ENCODE assay signal across 17 cellular contexts in genomic region chr11:63504054-63504453, GRCh38. TPM values are rescaled to one million over a fixed set of nuclear protein-coding genes. Genes with fewer than 3 reads are reported as not detected.
DNase-seq lines count a peak whose midpoint lies in the region; ATAC-seq, FAIRE-seq and TF ChIP-seq lines count a peak whose summit lies in the region.
"Had no signal": no experiment of that assay in that cellular context is flagged by ENCODE, and none has a peak within 500 bp of the region (broad histone marks: within the 10 kb centered on the region; RNA-seq: fewer than 3 reads in every experiment).

No MANE protein-coding gene starts in this region.

- H3K27me3 ChIP-seq in endodermal cell (ENCODE audit: control insufficient read depth, insufficient read depth, low read length, poor library complexity, severe bottlenecking) (no peaks in the 10 kb centered on the region), neutrophil (no peaks in the 10 kb centered on the region), HepG2 (ENCODE audit: control insufficient read depth in 1 of 2, insufficient read depth in 2 of 2, low read length in 2 of 2) (peaks cover 2 to 19% of the 10 kb centered on the region in 2 experiments; a peak in 3 of 5 replicates), aorta (ENCODE audit: control insufficient read depth in 1 of 2, insufficient read depth in 2 of 2, low read length in 1 of 2) (no peaks in the 10 kb centered on the region)

- H3K9me3 Mint-ChIP-seq in CD14-positive monocyte (peaks cover 11 to 26% (median 21%) of the 10 kb centered on the region in 7 donors), endodermal cell (peaks cover 28% of the 10 kb centered on the region)

- H3K27ac ChIP-seq in endodermal cell (ENCODE audit: low read depth, low read length) (no peak overlapping the region), neutrophil (peak overlapping the region; percentile 87), HepG2 (ENCODE audit: extremely low read length, insufficient read depth, low read length) (no peak overlapping the region), aorta (ENCODE audit: low read depth in 1 of 2, low read length in 2 of 2) (no peak overlapping the region)

- no peak overlapping the region for H3K4me2 ChIP-seq in HepG2 (ENCODE audit: low read depth, low read length)

- in situ Hi-C loops in HepG2 (cut with HindIII; ENCODE audit: extremely low pct_ligation_motif_present, low pct_unique_long_range_greater_than_20kb), result no loop called here

- ATAC-seq in GM19351 (IDR thresholded peaks at IDR 0.05; ENCODE audit: unreplicated experiment) (no peak), HepG2 (no peak), aorta (ENCODE audit: low FRiP score) (no peak)
- ATAC-seq: K562 had no signal

- H2AFZ ChIP-seq in HepG2 (ENCODE audit: low read length), result no peak overlapping the region

- peaks cover 54% of the 10 kb centered on the region for H3K9me3 ChIP-seq in endodermal cell (ENCODE audit: control insufficient read depth, low read length)
- no peaks in the 10 kb centered on the region for H3K9me3 ChIP-seq in neutrophil
- H3K9me3 ChIP-seq in HepG2 (ENCODE audit: low read length), result peaks cover 11% of the 10 kb centered on the region; the same call in 1 of the 2 replicates
- H3K9me3 ChIP-seq in aorta (ENCODE audit: control insufficient read depth, low read length), result no peaks in the 10 kb centered on the region

- H3K9ac ChIP-seq in endodermal cell (ENCODE audit: extremely low read depth, low read length, poor library complexity, severe bottlenecking) (no peak overlapping the region), HepG2 (ENCODE audit: insufficient read depth, low read depth, low read length) (no peak overlapping the region)

- H3K4me1 Mint-ChIP-seq in CD14-positive monocyte, result peaks cover 71% of the 10 kb centered on the region
- H3K4me1 Mint-ChIP-seq in endodermal cell, result peaks cover 53% of the 10 kb centered on the region

- peaks cover 3% of the 10 kb centered on the region for H3K4me1 ChIP-seq in endodermal cell (ENCODE audit: control insufficient read depth, insufficient read depth, low read length)
- peaks cover 99 to 100% of the 10 kb centered on the region in 2 experiments for H3K4me1 ChIP-seq in neutrophil (ENCODE audit: control insufficient read depth in 1 of 2, insufficient read depth in 1 of 2, low read depth in 1 of 2, low read length in 1 of 2)
- no peaks in the 10 kb centered on the region for H3K4me1 ChIP-seq in HepG2 (ENCODE audit: insufficient read depth, low read length)
- H3K4me1 ChIP-seq in aorta (ENCODE audit: control insufficient read depth in 1 of 2, insufficient read depth in 2 of 2, low read length in 2 of 2), result no peaks in the 10 kb centered on the region

- no peak for DNase-seq in CD14-positive monocyte (ENCODE audit: low spot score)
- peak; percentile 34 for DNase-seq in NB4 (ENCODE audit: low read depth)
- no peak for DNase-seq in endodermal cell
- no peak for DNase-seq in HepG2 (ENCODE audit: low spot score)
- DNase-seq in GDM1 (lab: John Stamatoyannopoulos, UW), result no peak
- no peak for DNase-seq in aorta
- DNase-seq: ACHN; Caco-2; CD8-positive, alpha-beta memory T cell; DND-41 had no signal

- H3K4me3 ChIP-seq in NB4 (ENCODE audit: low read depth, low read length) (peak overlapping the region; percentile 3), endodermal cell (ENCODE audit: low read length) (peak overlapping the region; percentile 57), neutrophil (ENCODE audit: low read depth in 1 of 2, low read length in 1 of 2) (peak overlapping the region; percentile 46 to 52), HepG2 (replicated peaks in 1 of 3; ENCODE audit: insufficient read depth in 1 of 3, low read depth in 2 of 3, low read length in 3 of 3) (no peak overlapping the region), aorta (ENCODE audit: low read length in 2 of 2) (no peak overlapping the region)
- H3K4me3 ChIP-seq: HAP-1, K562 had no signal

- H3K4me3 Mint-ChIP-seq in CD14-positive monocyte (peak overlapping the region in 1 of 2 donors; percentile 53), endodermal cell (no peak overlapping the region)

- TF ChIP-seq CTCF in CD14-positive monocyte (IDR thresholded peaks at IDR 0.05) (no peak), NB4 (IDR thresholded peaks at IDR 0.05; ENCODE audit: low read depth, low read length) (no peak), endodermal cell (conservative IDR thresholded peaks at IDR 0.05) (no peak), neutrophil (IDR thresholded peaks at IDR 0.05) (no peak), HepG2 (CRISPR knock-in tag; IDR thresholded peaks at IDR 0.05) (no peak)

- 90% methylated on average over 1 of the region's 1 CpG for WGBS in endodermal cell (ENCODE audit: insufficient coverage in 1 of 2, insufficient read length in 1 of 2), 2 experiments
- WGBS in HepG2 (ENCODE audit: low lambda C conversion rate), result 0% methylated on average over 1 of the region's 1 CpG
- 93 to 100% methylated on average over 1 of the region's 1 CpG for WGBS in aorta, 2 donors

- no TSS peak for BruUV-seq in HepG2 (replicated peaks; lab: Mats Ljungman, UMichigan)

- POLR2A ChIA-PET in HepG2 (lab: Yijun Ruan, JAX), result no interaction called here

- TF ChIP-seq RAD21 in HepG2 (CRISPR knock-in tag; IDR thresholded peaks at IDR 0.05), result no peak

- FAIRE-seq in HepG2 (lab: Jason Lieb, UNC), result no peak
- FAIRE-seq: GM19239, HTR-8/SVneo, K562 had no signal

- CTCF ChIA-PET in HepG2 (lab: Yijun Ruan, JAX; ENCODE audit: low intra/inter-chr PET ratio, low total read pairs), result no interaction called here

- peak overlapping the region; percentile 88 to 98 (median 95) for H3K27ac Mint-ChIP-seq in CD14-positive monocyte
- H3K27ac Mint-ChIP-seq in endodermal cell, result no peak overlapping the region

- no peaks in the 10 kb centered on the region for H3K79me2 ChIP-seq in HepG2 (ENCODE audit: insufficient read depth, low read length)

- H4K20me1 ChIP-seq in HepG2 (ENCODE audit: insufficient read depth, low read length), result no peaks in the 10 kb centered on the region

- no peak for TF ChIP-seq EP300 in HepG2 (IDR thresholded peaks at IDR 0.05; ENCODE audit: low read depth in 2 of 2, low read length in 2 of 2)
- TF ChIP-seq EP300 in HepG2 (CRISPR knock-in tag; IDR thresholded peaks at IDR 0.05; ENCODE audit: borderline replicate concordance), result no peak

- TF ChIP-seq POLR2A in NB4 (IDR thresholded peaks at IDR 0.05; ENCODE audit: extremely low read depth, insufficient read length), result no peak
- TF ChIP-seq POLR2A in HepG2 (IDR thresholded peaks at IDR 0.05; ENCODE audit: insufficient read depth in 1 of 2, low read depth in 2 of 2, low read length in 2 of 2), result no peak

- H3K36me3 Mint-ChIP-seq in CD14-positive monocyte (peaks cover 11 to 17% of the 10 kb centered on the region in 2 donors), endodermal cell (ENCODE audit: low read depth) (peaks cover 15% of the 10 kb centered on the region)

- intact Hi-C loops in CD14-positive monocyte (cut with micrococcal nuclease) (loop anchor here (5.0 to 10.0 kb wide), 2 partner anchors 58 to 121 kb away; partner anchors contain the start of gene PLAAT2 (in 1 of the 2)), HepG2 (cut with micrococcal nuclease; ENCODE audit: unreplicated experiment) (no loop called here), aorta (cut with DNase I) (no loop called here)

- H3K36me3 ChIP-seq in endodermal cell (ENCODE audit: control insufficient read depth, insufficient read depth, low read length) (no peaks in the 10 kb centered on the region), neutrophil (no peaks in the 10 kb centered on the region), HepG2 (replicated peaks in 1 of 2; ENCODE audit: control insufficient read depth in 1 of 2, insufficient read depth in 2 of 2, low read length in 2 of 2) (no peaks in the 10 kb centered on the region), aorta (ENCODE audit: control insufficient read depth in 1 of 2, insufficient read depth in 2 of 2, low read length in 1 of 2) (no peaks in the 10 kb centered on the region)
- H3K36me3 ChIP-seq: HAP-1 had no signal

- H3K27me3 Mint-ChIP-seq in CD14-positive monocyte (ENCODE audit: low read depth in 3 of 3) (peaks cover 0 to 2% (median 0%) of the 10 kb centered on the region in 3 donors), endodermal cell (ENCODE audit: insufficient read depth) (no peaks in the 10 kb centered on the region)

RNA-seq across cellular contexts. Expression of gene LGALS12, which starts 1.8 kb away (rescaled TPM):
- polyA plus RNA-seq in CD14-positive monocyte (10 to 100 TPM in 1 of 2 donors, 1 to 10 TPM in 1; 6.8 to 16.3 TPM), HepG2 (2011; rRNA removed) (not detected in 2 replicates), aorta (not detected)
- total RNA-seq in endodermal cell (10 to 100 TPM in 1 of 2 donors, 1 to 10 TPM in 1; 6.7 to 15.9 TPM), HepG2 (2016; rRNA removed; fragmentation: Illumina TruSeq; extraction: Trizol) (not detected in 2 replicates), aorta (1 to 10 TPM in 1 of 2 donors, under 1 TPM in 1; 0.84 to 1.2 TPM)
- polyA plus RNA-seq in endodermal cell (2013, experiment 1 of 2), result 0.50 TPM
- 0.62 TPM for polyA plus RNA-seq in endodermal cell (2013, experiment 2 of 2)
- not detected in 2 replicates for total RNA-seq in HepG2 (2016; cell fraction: cytosol; rRNA removed; fragmentation: Illumina TruSeq; extraction: Trizol; ENCODE audit: low read depth)
- total RNA-seq in HepG2 (2016; cell fraction: insoluble cytoplasmic fraction; rRNA removed; fragmentation: Illumina TruSeq; extraction: Trizol), result not detected in 2 replicates
- total RNA-seq in HepG2 (2016; cell fraction: membrane; rRNA removed; fragmentation: Illumina TruSeq; extraction: Trizol), result not detected in 2 replicates
- total RNA-seq in HepG2 (2016; cell fraction: nucleus; rRNA removed; fragmentation: Illumina TruSeq; extraction: Trizol), result not detected in 2 replicates
- not detected in 2 replicates for polyA plus RNA-seq in HepG2 (2011; cell fraction: cytosol; rRNA removed)
- polyA plus RNA-seq in HepG2 (2011; cell fraction: nucleus; rRNA removed), result not detected in 2 replicates
- not detected in 2 replicates for polyA plus RNA-seq in HepG2 (2012)
- polyA plus RNA-seq in HepG2 (2016; cell fraction: cytosol; fragmentation: Illumina TruSeq; extraction: Trizol; ENCODE audit: low read depth), result not detected in 2 replicates
- not detected in 2 replicates for polyA plus RNA-seq in HepG2 (2016; cell fraction: insoluble cytoplasmic fraction; fragmentation: Illumina TruSeq; extraction: Trizol; ENCODE audit: low read depth)
- not detected in 2 replicates for polyA plus RNA-seq in HepG2 (2016; cell fraction: membrane; fragmentation: Illumina TruSeq; extraction: Trizol; ENCODE audit: low read depth)
- polyA plus RNA-seq in HepG2 (2016; cell fraction: nucleus; fragmentation: Illumina TruSeq; extraction: Trizol; ENCODE audit: insufficient read depth, low read depth), result not detected in 2 replicates
- 0.14 and 0.56 TPM in 2 replicates for polyA minus RNA-seq in HepG2 (2011; rRNA and poly(A)+ RNA removed; ENCODE audit: low replicate concordance)
- not detected in 2 replicates for polyA minus RNA-seq in HepG2 (2011; cell fraction: cytosol; rRNA and poly(A)+ RNA removed)
- polyA minus RNA-seq in HepG2 (2011; cell fraction: nucleus; rRNA and poly(A)+ RNA removed), result not detected in 2 replicates
- total RNA-seq: A172; Caco-2; CD8-positive, alpha-beta memory T cell had no signal
- polyA plus RNA-seq: CD8-positive, alpha-beta memory T cell had no signal

RNA-seq across cellular contexts. Expression of gene PLAAT5, which starts 13.1 kb away (rescaled TPM):
- polyA plus RNA-seq in CD14-positive monocyte (under 1 TPM in 1 of 2 donors, not detected in 1; 0.62 TPM), HepG2 (2011; rRNA removed) (not detected in 2 replicates), aorta (under 1 TPM in 1 of 2 donors, not detected in 1; 0.38 TPM)
- total RNA-seq in endodermal cell (10 to 100 TPM; 14.0 to 18.1 TPM), HepG2 (2016; rRNA removed; fragmentation: Illumina TruSeq; extraction: Trizol) (not detected in 2 replicates), aorta (1 to 10 TPM in 1 of 2 donors, under 1 TPM in 1; 0.88 to 1.6 TPM)
- 0.71 TPM for polyA plus RNA-seq in endodermal cell (2013, experiment 1 of 2)
- polyA plus RNA-seq in endodermal cell (2013, experiment 2 of 2), result 0.33 TPM
- not detected in 2 replicates for total RNA-seq in HepG2 (2016; cell fraction: cytosol; rRNA removed; fragmentation: Illumina TruSeq; extraction: Trizol; ENCODE audit: low read depth)
- not detected in 2 replicates for total RNA-seq in HepG2 (2016; cell fraction: insoluble cytoplasmic fraction; rRNA removed; fragmentation: Illumina TruSeq; extraction: Trizol)
- not detected in 2 replicates for total RNA-seq in HepG2 (2016; cell fraction: membrane; rRNA removed; fragmentation: Illumina TruSeq; extraction: Trizol)
- not detected in 2 replicates for total RNA-seq in HepG2 (2016; cell fraction: nucleus; rRNA removed; fragmentation: Illumina TruSeq; extraction: Trizol)
- polyA plus RNA-seq in HepG2 (2011; cell fraction: cytosol; rRNA removed), result not detected in 2 replicates
- not detected in 2 replicates for polyA plus RNA-seq in HepG2 (2011; cell fraction: nucleus; rRNA removed)
- polyA plus RNA-seq in HepG2 (2012), result not detected in 2 replicates
- polyA plus RNA-seq in HepG2 (2016; cell fraction: cytosol; fragmentation: Illumina TruSeq; extraction: Trizol; ENCODE audit: low read depth), result not detected in 2 replicates
- polyA plus RNA-seq in HepG2 (2016; cell fraction: insoluble cytoplasmic fraction; fragmentation: Illumina TruSeq; extraction: Trizol; ENCODE audit: low read depth), result not detected in 2 replicates
- polyA plus RNA-seq in HepG2 (2016; cell fraction: membrane; fragmentation: Illumina TruSeq; extraction: Trizol; ENCODE audit: low read depth), result not detected in 2 replicates
- not detected in 2 replicates for polyA plus RNA-seq in HepG2 (2016; cell fraction: nucleus; fragmentation: Illumina TruSeq; extraction: Trizol; ENCODE audit: insufficient read depth, low read depth)
- 0.23 TPM in 1 of 2 replicates, not detected in the other for polyA minus RNA-seq in HepG2 (2011; rRNA and poly(A)+ RNA removed; ENCODE audit: low replicate concordance)
- not detected in 2 replicates for polyA minus RNA-seq in HepG2 (2011; cell fraction: cytosol; rRNA and poly(A)+ RNA removed)
- polyA minus RNA-seq in HepG2 (2011; cell fraction: nucleus; rRNA and poly(A)+ RNA removed), result not detected in 2 replicates
- total RNA-seq: A172, K562 had no signal
- polyA plus RNA-seq: CD8-positive, alpha-beta memory T cell; K562 had no signal

RNA-seq across cellular contexts. Expression of gene PLAAT4, which starts 32.6 kb away (rescaled TPM):
- polyA plus RNA-seq in CD14-positive monocyte, result 100 to 1,000 TPM; 101 to 119 TPM
- total RNA-seq in endodermal cell, result under 1 TPM in 1 of 2 donors, not detected in 1; 0.58 TPM
- polyA plus RNA-seq in endodermal cell (2013, experiment 1 of 2), result not detected
- not detected for polyA plus RNA-seq in endodermal cell (2013, experiment 2 of 2)
- total RNA-seq in HepG2 (2016; rRNA removed; fragmentation: Illumina TruSeq; extraction: Trizol), result 1.00 and 1.6 TPM in 2 replicates
- not detected in 2 replicates for total RNA-seq in HepG2 (2016; cell fraction: cytosol; rRNA removed; fragmentation: Illumina TruSeq; extraction: Trizol; ENCODE audit: low read depth)
- 0.65 and 0.71 TPM in 2 replicates for total RNA-seq in HepG2 (2016; cell fraction: insoluble cytoplasmic fraction; rRNA removed; fragmentation: Illumina TruSeq; extraction: Trizol)
- total RNA-seq in HepG2 (2016; cell fraction: membrane; rRNA removed; fragmentation: Illumina TruSeq; extraction: Trizol), result 0.45 and 0.74 TPM in 2 replicates
- total RNA-seq in HepG2 (2016; cell fraction: nucleus; rRNA removed; fragmentation: Illumina TruSeq; extraction: Trizol), result 0.62 and 0.91 TPM in 2 replicates
- polyA plus RNA-seq in HepG2 (2011; rRNA removed), result 0.71 and 1.1 TPM in 2 replicates
- polyA plus RNA-seq in HepG2 (2011; cell fraction: cytosol; rRNA removed), result 0.62 and 1.2 TPM in 2 replicates
- 0.38 TPM in 1 of 2 replicates, not detected in the other for polyA plus RNA-seq in HepG2 (2011; cell fraction: nucleus; rRNA removed)
- polyA plus RNA-seq in HepG2 (2012), result 0.74 and 1.4 TPM in 2 replicates
- polyA plus RNA-seq in HepG2 (2016; cell fraction: cytosol; fragmentation: Illumina TruSeq; extraction: Trizol; ENCODE audit: low read depth), result 0.45 and 0.51 TPM in 2 replicates
- polyA plus RNA-seq in HepG2 (2016; cell fraction: insoluble cytoplasmic fraction; fragmentation: Illumina TruSeq; extraction: Trizol; ENCODE audit: low read depth), result 0.67 and 1.4 TPM in 2 replicates
- polyA plus RNA-seq in HepG2 (2016; cell fraction: membrane; fragmentation: Illumina TruSeq; extraction: Trizol; ENCODE audit: low read depth), result 0.49 and 0.55 TPM in 2 replicates
- polyA plus RNA-seq in HepG2 (2016; cell fraction: nucleus; fragmentation: Illumina TruSeq; extraction: Trizol; ENCODE audit: insufficient read depth, low read depth), result not detected in 2 replicates
- polyA minus RNA-seq in HepG2 (2011; rRNA and poly(A)+ RNA removed; ENCODE audit: low replicate concordance), result 2.3 TPM in 1 of 2 replicates, not detected in the other
- polyA minus RNA-seq in HepG2 (2011; cell fraction: cytosol; rRNA and poly(A)+ RNA removed), result not detected in 2 replicates
- polyA minus RNA-seq in HepG2 (2011; cell fraction: nucleus; rRNA and poly(A)+ RNA removed), result not detected in 2 replicates
- total RNA-seq in aorta, result 10 to 100 TPM; 12.4 to 39.8 TPM
- 10 to 100 TPM; 33.1 to 54.3 TPM for polyA plus RNA-seq in aorta

RNA-seq across cellular contexts. Expression of gene PLAAT2, which starts 59.1 kb away (rescaled TPM):
- polyA plus RNA-seq in CD14-positive monocyte (not detected), HepG2 (2011; rRNA removed) (0.09 and 0.22 TPM in 2 replicates), aorta (10 to 100 TPM in 1 of 2 donors, under 1 TPM in 1; 0.82 to 30.3 TPM)
- total RNA-seq in endodermal cell (not detected), HepG2 (2016; rRNA removed; fragmentation: Illumina TruSeq; extraction: Trizol) (0.29 TPM in 1 of 2 replicates, not detected in the other), aorta (not detected)
- not detected for polyA plus RNA-seq in endodermal cell (2013, experiment 1 of 2)
- polyA plus RNA-seq in endodermal cell (2013, experiment 2 of 2), result not detected
- total RNA-seq in HepG2 (2016; cell fraction: cytosol; rRNA removed; fragmentation: Illumina TruSeq; extraction: Trizol; ENCODE audit: low read depth), result not detected in 2 replicates
- total RNA-seq in HepG2 (2016; cell fraction: insoluble cytoplasmic fraction; rRNA removed; fragmentation: Illumina TruSeq; extraction: Trizol), result 0.26 and 0.28 TPM in 2 replicates
- total RNA-seq in HepG2 (2016; cell fraction: membrane; rRNA removed; fragmentation: Illumina TruSeq; extraction: Trizol), result 0.45 and 0.62 TPM in 2 replicates
- total RNA-seq in HepG2 (2016; cell fraction: nucleus; rRNA removed; fragmentation: Illumina TruSeq; extraction: Trizol), result not detected in 2 replicates
- 0.08 and 0.38 TPM in 2 replicates for polyA plus RNA-seq in HepG2 (2011; cell fraction: cytosol; rRNA removed)
- 0.64 TPM in 1 of 2 replicates, not detected in the other for polyA plus RNA-seq in HepG2 (2011; cell fraction: nucleus; rRNA removed)
- 0.23 and 0.49 TPM in 2 replicates for polyA plus RNA-seq in HepG2 (2012)
- polyA plus RNA-seq in HepG2 (2016; cell fraction: cytosol; fragmentation: Illumina TruSeq; extraction: Trizol; ENCODE audit: low read depth), result 0.25 and 0.33 TPM in 2 replicates
- not detected in 2 replicates for polyA plus RNA-seq in HepG2 (2016; cell fraction: insoluble cytoplasmic fraction; fragmentation: Illumina TruSeq; extraction: Trizol; ENCODE audit: low read depth)
- 0.41 TPM in 1 of 2 replicates, not detected in the other for polyA plus RNA-seq in HepG2 (2016; cell fraction: membrane; fragmentation: Illumina TruSeq; extraction: Trizol; ENCODE audit: low read depth)
- not detected in 2 replicates for polyA plus RNA-seq in HepG2 (2016; cell fraction: nucleus; fragmentation: Illumina TruSeq; extraction: Trizol; ENCODE audit: insufficient read depth, low read depth)
- polyA minus RNA-seq in HepG2 (2011; rRNA and poly(A)+ RNA removed; ENCODE audit: low replicate concordance), result 0.51 and 0.74 TPM in 2 replicates
- polyA minus RNA-seq in HepG2 (2011; cell fraction: cytosol; rRNA and poly(A)+ RNA removed), result not detected in 2 replicates
- not detected in 2 replicates for polyA minus RNA-seq in HepG2 (2011; cell fraction: nucleus; rRNA and poly(A)+ RNA removed)
- total RNA-seq: K562 had no signal
- polyA plus RNA-seq: CD8-positive, alpha-beta memory T cell; K562 had no signal

Comparison
In these comparisons a context has a peak if more than half of its experiments do, and no peak if none do; other contexts are left out.
1. H3K4me3 ChIP-seq: peak in NB4 (single experiment), endodermal cell (single experiment) and neutrophil (2 of 2); none in HepG2 (0 of 3) and aorta (0 of 2).
2. RNA of gene PLAAT5, which starts 13.1 kb away (total RNA-seq): 14.0 to 18.1 TPM in endodermal cell; 0.88 to 1.6 TPM in aorta and not detected in HepG2; every median in the first group is over 4 times any median in the second.
3. RNA of gene PLAAT4, which starts 32.6 kb away (total RNA-seq): 12.4 to 39.8 TPM in aorta; 0.45 to 1.6 TPM in HepG2 and 0.58 TPM in endodermal cell; every median in the first group is over 4 times any median in the second.
4. intact Hi-C loops: an anchor here in CD14-positive monocyte (5.0 to 10.0 kb wide); none called in HepG2 and aorta.